ENCODE assay signal across 22 cellular contexts in genomic region chrX:115031989-115032388, GRCh38. TPM values are rescaled to one million over a fixed set of nuclear protein-coding genes. Genes with fewer than 3 reads are reported as not detected.
"Had no signal": no experiment of that assay in that cellular context is flagged by ENCODE, and none has a peak within 500 bp of the region (broad histone marks: within the 10 kb centered on the region; RNA-seq: fewer than 3 reads in every experiment).

No MANE protein-coding gene starts in this region.

- H3K9me3 Mint-ChIP-seq: naive thymus-derived CD4-positive, alpha-beta T cell; nephron progenitor cell had no signal

- H3K36me3 Mint-ChIP-seq: naive thymus-derived CD4-positive, alpha-beta T cell had no signal

- H3K4me3 Mint-ChIP-seq: naive thymus-derived CD4-positive, alpha-beta T cell; nephron progenitor cell had no signal

- DNase-seq: cortex of kidney; dorsolateral prefrontal cortex; effector CD8-positive, alpha-beta T cell; foreskin melanocyte; heart left ventricle; hippocampal formation; mammary epithelial cell; naive thymus-derived CD4-positive, alpha-beta T cell; nephron progenitor cell; posterior cingulate gyrus; sigmoid colon; stimulated activated CD4-positive, alpha-beta T cell treated with anti-CD3 and anti-CD28 coated beads, Interleukin-12 subunit alpha, Interleukin-12 subunit beta, amount 100 ng/mL, for 4 hours; stimulated activated naive CD4-positive, alpha-beta T cell; stomach; substantia nigra; transverse colon had no signal

- H3K27me3 ChIP-seq: right atrium auricular region, sigmoid colon, stomach, transverse colon had no signal

- FAIRE-seq: islet of Langerhans had no signal

- H3K4me3 ChIP-seq: dorsolateral prefrontal cortex, esophagus muscularis mucosa, heart left ventricle, right atrium auricular region, sigmoid colon, skin epidermis, stomach, thoracic aorta, transverse colon had no signal

- H3K27ac Mint-ChIP-seq: naive thymus-derived CD4-positive, alpha-beta T cell; nephron progenitor cell had no signal

- H3K4me1 ChIP-seq: right atrium auricular region, sigmoid colon, stomach, transverse colon had no signal

- H3K36me3 ChIP-seq: esophagus muscularis mucosa, heart left ventricle, right atrium auricular region, sigmoid colon, stomach, thoracic aorta, transverse colon had no signal

- H3K27ac ChIP-seq: dorsolateral prefrontal cortex, esophagus muscularis mucosa, heart left ventricle, right atrium auricular region, sigmoid colon, skin epidermis, stomach had no signal

- H3K4me1 Mint-ChIP-seq: naive thymus-derived CD4-positive, alpha-beta T cell; nephron progenitor cell had no signal

- ATAC-seq: heart left ventricle; left lobe of liver; naive thymus-derived CD4-positive, alpha-beta T cell had no signal

- H3K9me3 ChIP-seq: esophagus muscularis mucosa, heart left ventricle, right atrium auricular region, sigmoid colon, stomach, thoracic aorta, transverse colon had no signal

- H3K27me3 Mint-ChIP-seq: naive thymus-derived CD4-positive, alpha-beta T cell had no signal

RNA-seq across cellular contexts. Expression of gene IL13RA2, which starts 14.6 kb away (rescaled TPM):
- polyA plus RNA-seq: naive thymus-derived CD4-positive, alpha-beta T cell had no signal
